ENCODE assay signal across 9 cellular contexts in genomic region chr17:40598928-40599627, GRCh38. TPM values are rescaled to one million over a fixed set of nuclear protein-coding genes. Genes with fewer than 3 reads are reported as not detected.
A peak's percentile ranks its signal among the peaks of the same experiment; 100 is the strongest.
DNase-seq lines count a peak whose midpoint lies in the region; ATAC-seq and TF ChIP-seq lines count a peak whose summit lies in the region.
"Had no signal": no experiment of that assay in that cellular context is flagged by ENCODE, and none has a peak within 500 bp of the region (broad histone marks: within the 10 kb centered on the region; RNA-seq: fewer than 3 reads in every experiment).

No MANE protein-coding gene starts in this region.

- peaks cover 87% of the 10 kb centered on the region for H3K4me1 Mint-ChIP-seq in activated CD4-positive, alpha-beta memory T cell treated with anti-CD3 and anti-CD28 coated beads for 36 hours (ENCODE audit: low read depth)
- H3K4me1 Mint-ChIP-seq in chondrocyte (ENCODE audit: low read depth): no peaks in the 10 kb centered on the region

- peaks cover 3% of the 10 kb centered on the region for H3K9me3 Mint-ChIP-seq in activated CD4-positive, alpha-beta memory T cell treated with anti-CD3 and anti-CD28 coated beads for 36 hours
- H3K9me3 Mint-ChIP-seq in chondrocyte (ENCODE audit: low read depth): no peaks in the 10 kb centered on the region

- H3K27me3 ChIP-seq in heart right ventricle: no peaks in the 10 kb centered on the region

- intact Hi-C loops in activated CD4-positive, alpha-beta memory T cell treated with anti-CD3 and anti-CD28 coated beads for 36 hours (cut with micrococcal nuclease): loop anchor here (1.0 to 2.0 kb wide), 8 partner anchors 9 to 118 kb away; partner anchors contain the start of gene CCR7
- intact Hi-C loops in heart right ventricle (cut with DNase I): no loop called here

- peaks cover 8% of the 10 kb centered on the region for H3K36me3 Mint-ChIP-seq in activated CD4-positive, alpha-beta memory T cell treated with anti-CD3 and anti-CD28 coated beads for 36 hours
- H3K36me3 Mint-ChIP-seq in chondrocyte (ENCODE audit: low read depth): no peaks in the 10 kb centered on the region

- H3K36me3 ChIP-seq in heart right ventricle: no peaks in the 10 kb centered on the region

- CTCF ChIA-PET in activated CD4-positive, alpha-beta memory T cell treated with anti-CD3 and anti-CD28 coated beads for 36 hours (lab: Charles Lee): interaction anchor here (1.3 to 3.6 kb wide), 3 partner anchors 17 to 1090 kb away, joined by 3 to 47 read pairs (median 13); partner anchors contain the start of genes CCR7 and EIF1

- H3K27me3 Mint-ChIP-seq in activated CD4-positive, alpha-beta memory T cell treated with anti-CD3 and anti-CD28 coated beads for 36 hours: no peaks in the 10 kb centered on the region
- H3K27me3 Mint-ChIP-seq in chondrocyte (ENCODE audit: low read depth): no peaks in the 10 kb centered on the region

- peaks cover 0 to 25% (median 0%) of the 10 kb centered on the region in 9 donors for H3K4me1 ChIP-seq in heart right ventricle

- peak; percentile 61 for ATAC-seq in GM19397 (IDR thresholded peaks at IDR 0.05; ENCODE audit: unreplicated experiment)
- peak; percentile 60 for ATAC-seq in HG03378 (IDR thresholded peaks at IDR 0.05; ENCODE audit: unreplicated experiment)
- ATAC-seq in heart right ventricle: peak in 7 of 8 donors; percentile 33 to 79 (median 68)
- ATAC-seq: Panc1 had no signal

- TF ChIP-seq CTCF in heart right ventricle (IDR thresholded peaks at IDR 0.05) (no peak), chondrocyte (IDR thresholded peaks at IDR 0.05) (no peak)

- peak overlapping the region in 1 of 10 donors; percentile 7 for H3K4me3 ChIP-seq in heart right ventricle

- H3K27ac ChIP-seq in heart right ventricle: peak overlapping the region in 2 of 10 donors; percentile 47 to 78

- H3K4me3 Mint-ChIP-seq in activated CD4-positive, alpha-beta memory T cell treated with anti-CD3 and anti-CD28 coated beads for 36 hours: peak overlapping the region; percentile 43
- H3K4me3 Mint-ChIP-seq in chondrocyte (ENCODE audit: unreplicated experiment): no peak overlapping the region

- peak overlapping the region; percentile 94 for H3K27ac Mint-ChIP-seq in activated CD4-positive, alpha-beta memory T cell treated with anti-CD3 and anti-CD28 coated beads for 36 hours
- no peak overlapping the region for H3K27ac Mint-ChIP-seq in chondrocyte (ENCODE audit: unreplicated experiment)

- POLR2A ChIA-PET in activated CD4-positive, alpha-beta memory T cell treated with anti-CD3 and anti-CD28 coated beads for 36 hours (lab: Charles Lee): interaction anchor here (1.4 to 2.8 kb wide), 3 partner anchors 9 to 37 kb away, joined by 4 to 62 read pairs (median 13); partner anchors contain the start of gene CCR7

- peak; percentile 85 for DNase-seq in activated CD4-positive, alpha-beta memory T cell treated with anti-CD3 and anti-CD28 coated beads for 36 hours
- peak in 1 of 2 donors; percentile 44 for DNase-seq in heart right ventricle
- DNase-seq in stimulated activated naive CD4-positive, alpha-beta T cell treated with Interleukin-2 at 50 U/mL for 16 hours (lab: John Stamatoyannopoulos, UW): peak; percentile 72
- no peak for DNase-seq in chondrocyte (ENCODE audit: low spot score)
- DNase-seq in NCI-H1694 (lab: John Stamatoyannopoulos, UW): no peak
- no peak for DNase-seq in iPS-NIHi11 (ENCODE audit: low spot score)

- 70% methylated on average over 17 of the region's 17 CpGs for WGBS in heart right ventricle, 2 donors

- H3K9me3 ChIP-seq in heart right ventricle: no peaks in the 10 kb centered on the region

RNA-seq across cellular contexts. Expression of gene CCR7, which starts 33.8 kb away (rescaled TPM):
- total RNA-seq in activated CD4-positive, alpha-beta memory T cell treated with anti-CD3 and anti-CD28 coated beads for 36 hours: 100 to 1,000 TPM; 137 to 145 TPM
- total RNA-seq in heart right ventricle (1 to 10 TPM in 1 of 10 donors, under 1 TPM in 3, not detected in 6; 0.10 to 1.7 (median 0.48) TPM), chondrocyte (not detected in 3 replicates)
- under 1 TPM in 1 of 2 donors, not detected in 1; 0.46 TPM for polyA plus RNA-seq in heart right ventricle

RNA-seq across cellular contexts. Expression of gene SMARCE1, which starts 48.5 kb away (rescaled TPM):
- total RNA-seq in activated CD4-positive, alpha-beta memory T cell treated with anti-CD3 and anti-CD28 coated beads for 36 hours: 100 to 1,000 TPM; 103 to 104 TPM
- 10 to 100 TPM; 57.8 to 85.5 (median 68.8) TPM for total RNA-seq in heart right ventricle
- 10 to 100 TPM; 48.6 to 50.9 TPM for polyA plus RNA-seq in heart right ventricle
- 92.9 to 120 TPM (median 93.1 TPM) in 3 replicates for total RNA-seq in chondrocyte

Comparison
In these comparisons a context has a peak if more than half of its experiments do, and no peak if none do; other contexts are left out.
1. DNase-seq: peak in activated CD4-positive, alpha-beta memory T cell treated with anti-CD3 and anti-CD28 coated beads for 36 hours (single experiment) and stimulated activated naive CD4-positive, alpha-beta T cell treated with Interleukin-2 at 50 U/mL for 16 hours (single experiment); none in chondrocyte (single experiment), NCI-H1694 (single experiment) and iPS-NIHi11 (single experiment).
2. RNA of gene CCR7, which starts 33.8 kb away (total RNA-seq): 137 to 145 TPM in activated CD4-positive, alpha-beta memory T cell treated with anti-CD3 and anti-CD28 coated beads for 36 hours; 0.10 to 1.7 TPM in heart right ventricle and not detected in chondrocyte; every median in the first group is over 10 times any median in the second.
3. Peak in every context shown above with its lines, with median percentiles within 50 percentile points of each other: ATAC-seq.